Comparison of ENCODE assay signal across 27 cellular contexts in genomic region chr3:51445544-51446280, GRCh38.
"Had no signal": no experiment of that assay in that cellular context is flagged by ENCODE, and none has a peak within 500 bp of the region (broad histone marks: within the 10 kb centered on the region; RNA-seq: fewer than 3 reads in every experiment).

No MANE protein-coding gene starts in this region.

- H3K4me3 Mint-ChIP-seq: activated CD4-positive, alpha-beta T cell treated with anti-CD3 and anti-CD28 coated beads, Interleukin-2, amount 10 ng/mL, durations not matched to agents 7 days and 5 days; activated CD8-positive, alpha-beta T cell treated with anti-CD3 and anti-CD28 coated beads for 36 hours; activated naive CD4-positive, alpha-beta T cell treated with anti-CD3 and anti-CD28 coated beads, Interleukin-2, amount 10 ng/mL, durations not matched to agents 7 days and 5 days; activated naive CD8-positive, alpha-beta T cell treated with anti-CD3 and anti-CD28 coated beads for 36 hours; activated T-cell treated with anti-CD3 and anti-CD28 coated beads, Interleukin-2, amount 50 U/mL, for 72 hours; T-helper 1 cell treated with Interleukin-12 subunit alpha and Interleukin-12 subunit beta and Interleukin-4 antibody, amounts not matched to agents 30 μg/mL and 1 μg/mL, for 36 hours; WTC11 had no signal

- H3K27ac ChIP-seq: brain microvascular endothelial cell, cardiac muscle cell had no signal

- H3K27me3 ChIP-seq: brain microvascular endothelial cell, cardiac muscle cell had no signal

- H3K4me3 ChIP-seq: cardiac muscle cell, K562 had no signal

- FAIRE-seq: K562, RCC 7860 had no signal

- H3K27me3 Mint-ChIP-seq: activated CD4-positive, alpha-beta T cell treated with anti-CD3 and anti-CD28 coated beads, Interleukin-2, amount 10 ng/mL, durations not matched to agents 7 days and 5 days; activated CD8-positive, alpha-beta T cell treated with anti-CD3 and anti-CD28 coated beads for 36 hours; activated naive CD4-positive, alpha-beta T cell treated with anti-CD3 and anti-CD28 coated beads, Interleukin-2, amount 10 ng/mL, durations not matched to agents 7 days and 5 days; activated naive CD8-positive, alpha-beta T cell treated with anti-CD3 and anti-CD28 coated beads for 36 hours had no signal

- H3K27ac Mint-ChIP-seq: activated CD4-positive, alpha-beta T cell treated with anti-CD3 and anti-CD28 coated beads, Interleukin-2, amount 10 ng/mL, durations not matched to agents 7 days and 5 days; activated CD8-positive, alpha-beta T cell treated with anti-CD3 and anti-CD28 coated beads for 36 hours; activated naive CD4-positive, alpha-beta T cell treated with anti-CD3 and anti-CD28 coated beads, Interleukin-2, amount 10 ng/mL, durations not matched to agents 7 days and 5 days; activated naive CD8-positive, alpha-beta T cell treated with anti-CD3 and anti-CD28 coated beads for 36 hours; activated T-cell treated with anti-CD3 and anti-CD28 coated beads, Interleukin-2, amount 50 U/mL, for 72 hours; activated T-helper 2 cell treated with anti-CD3 and anti-CD28 coated beads, Interferon-gamma antibody, Interleukin-2, Interleukin-4, amounts not matched to agents 10 μg/mL and 5 μg/mL and 100 μg/mL, durations not matched to agents 14 hours and 24 hours and 36 hours; T-helper 1 cell treated with Interleukin-12 subunit alpha and Interleukin-12 subunit beta and Interleukin-4 antibody, amounts not matched to agents 30 μg/mL and 1 μg/mL, for 36 hours; WTC11 had no signal

- H3K4me1 Mint-ChIP-seq: WTC11 had no signal

- H3K9me3 Mint-ChIP-seq: activated CD4-positive, alpha-beta T cell treated with anti-CD3 and anti-CD28 coated beads, Interleukin-2, amount 10 ng/mL, durations not matched to agents 7 days and 5 days; activated CD8-positive, alpha-beta T cell treated with anti-CD3 and anti-CD28 coated beads for 36 hours; activated naive CD4-positive, alpha-beta T cell treated with anti-CD3 and anti-CD28 coated beads, Interleukin-2, amount 10 ng/mL, durations not matched to agents 7 days and 5 days; activated T-cell treated with anti-CD3 and anti-CD28 coated beads, Interleukin-2, amount 50 U/mL, for 72 hours; activated T-helper 2 cell treated with anti-CD3 and anti-CD28 coated beads, Interferon-gamma antibody, Interleukin-2, Interleukin-4, amounts not matched to agents 10 μg/mL and 5 μg/mL and 100 μg/mL, durations not matched to agents 14 hours and 24 hours and 36 hours; T-helper 1 cell treated with Interleukin-12 subunit alpha and Interleukin-12 subunit beta and Interleukin-4 antibody, amounts not matched to agents 30 μg/mL and 1 μg/mL, for 36 hours; WTC11 had no signal

- ATAC-seq: activated CD8-positive, alpha-beta T cell treated with anti-CD3 and anti-CD28 coated beads for 36 hours; activated T-cell treated with anti-CD3 and anti-CD28 coated beads, Interleukin-2, amount 50 U/mL, for 72 hours; K562; WTC11 had no signal

- DNase-seq: activated CD4-positive, alpha-beta T cell treated with anti-CD3 and anti-CD28 coated beads, Interleukin-2, amount 10 ng/mL, durations not matched to agents 7 days and 5 days; activated CD4-positive, CD25-positive, alpha-beta regulatory T cell treated with anti-CD3 and anti-CD28 coated beads, Interleukin-2, amount 50 U/mL, for 72 hours; activated CD8-positive, alpha-beta memory T cell treated with anti-CD3 and anti-CD28 coated beads, Interleukin-2, amount 50 U/mL, for 4 hours; activated CD8-positive, alpha-beta T cell treated with anti-CD3 and anti-CD28 coated beads for 36 hours; activated gamma-delta T cell treated with Interleukin-2 at 50 U/mL for 16 hours; activated naive CD4-positive, alpha-beta T cell treated with anti-CD3 and anti-CD28 coated beads, Interleukin-2, amount 10 ng/mL, durations not matched to agents 7 days and 5 days; activated naive CD8-positive, alpha-beta T cell treated with anti-CD3 and anti-CD28 coated beads for 36 hours; activated T-cell treated with anti-CD3 and anti-CD28 coated beads, Interleukin-2, amount 50 U/mL, for 72 hours; brain microvascular endothelial cell; Karpas-422; MM.1S; NCI-H146; NCI-H187 treated with DMSO at 0.1 percent for 48 hours; NCI-H2081 treated with DMSO at 0.1 percent for 48 hours; NCI-H2227 treated with DMSO at 0.1 percent for 48 hours; NCI-H446 treated with DMSO at 0.1 percent for 48 hours; NCI-H524 treated with DMSO at 0.1 percent for 48 hours; NCI-H774; NK-92 treated with Interleukin-12 subunit alpha and Interleukin-12 subunit beta, amount 100 ng/mL, for 24 hours; SHP77; T-helper 9 cell had no signal
